Comparison of ENCODE assay signal across 8 cellular contexts in the genomic region with DNA sequence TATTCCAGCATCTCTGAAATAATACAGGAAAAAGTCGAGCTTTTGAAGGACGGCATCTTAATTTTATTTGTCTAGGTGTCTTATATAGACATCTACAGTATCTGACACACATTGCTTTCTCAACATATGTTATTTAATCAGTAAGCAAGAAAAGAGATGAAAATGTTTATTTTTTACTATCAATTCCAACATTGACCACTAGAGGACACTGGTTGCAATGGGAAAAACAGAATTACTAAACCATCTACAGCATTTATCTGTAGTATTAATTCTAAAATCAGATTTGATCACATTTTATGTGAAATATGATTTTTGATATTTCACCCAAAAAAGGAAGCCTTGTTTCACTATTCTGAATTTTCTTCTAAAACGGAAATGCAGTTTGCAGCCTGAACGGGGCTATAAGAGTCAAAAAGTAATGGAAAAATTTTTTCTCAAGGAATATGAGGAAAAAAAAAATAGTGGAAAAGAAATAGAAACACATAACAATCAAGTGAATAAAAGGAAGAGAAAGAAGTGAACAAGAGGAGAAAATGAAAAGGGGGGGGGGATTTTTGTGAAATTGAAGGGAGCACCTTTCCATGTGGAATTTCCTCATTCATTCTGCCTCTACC.
DNase-seq lines count a peak whose midpoint lies in the region; ATAC-seq and TF ChIP-seq lines count a peak whose summit lies in the region.

No MANE protein-coding gene starts in this region.

- no peak for ATAC-seq in body of pancreas
- ATAC-seq in HG03378 (IDR thresholded peaks at IDR 0.05; ENCODE audit: unreplicated experiment), result no peak

- no peaks in the 10 kb centered on the region for H3K4me1 ChIP-seq in body of pancreas

- no peaks in the 10 kb centered on the region for H3K9me3 ChIP-seq in body of pancreas

- H3K27ac Mint-ChIP-seq in mesothelial cell of epicardium, result no peak overlapping the region

- 22 to 24% methylated on average over 4 of the region's 4 CpGs for WGBS in body of pancreas, 2 donors

- no peaks in the 10 kb centered on the region for H3K36me3 Mint-ChIP-seq in mesothelial cell of epicardium

- H3K36me3 ChIP-seq in body of pancreas (replicated peaks in 1 of 2; ENCODE audit: insufficient read depth in 1 of 2, low read depth in 2 of 2), result no peaks in the 10 kb centered on the region

- H3K27ac ChIP-seq in HL-60 (replicated peaks), result no peak overlapping the region
- H3K27ac ChIP-seq in body of pancreas, result no peak overlapping the region

- TF ChIP-seq CTCF in HL-60 (IDR thresholded peaks at IDR 0.05; ENCODE audit: insufficient read depth, low read length) (peak; percentile 57), body of pancreas (IDR thresholded peaks at IDR 0.05) (peak; percentile 50 to 89 (median 72)), mesothelial cell of epicardium (IDR thresholded peaks at IDR 0.05; ENCODE audit: unreplicated experiment) (peak; percentile 98)

- no peaks in the 10 kb centered on the region for H3K27me3 Mint-ChIP-seq in mesothelial cell of epicardium (ENCODE audit: low read depth)

- intact Hi-C loops in body of pancreas (cut with DNase I), result no loop called here

- peak; percentile 40 for DNase-seq in COLO829 (ENCODE audit: low spot score)
- DNase-seq in HL-60 (ENCODE audit: low read depth in 1 of 2, low spot score in 1 of 2), result no peak
- DNase-seq in body of pancreas, result no peak
- DNase-seq in mesothelial cell of epicardium (ENCODE audit: low spot score in 2 of 2, unreplicated experiment in 2 of 2), result no peak
- DNase-seq in stimulated activated CD4-positive, alpha-beta T cell treated with anti-CD3 and anti-CD28 coated beads, Interleukin-4, amount 100 ng/mL, for 1 hour, result no peak
- no peak for DNase-seq in ecto neural progenitor cell (ENCODE audit: low spot score)
- no peak for DNase-seq in NCI-H526 treated with DMSO at 0.1 percent for 48 hours (lab: John Stamatoyannopoulos, UW)

- TF ChIP-seq POLR2A in body of pancreas (IDR thresholded peaks at IDR 0.05), result no peak

- peaks cover 1% of the 10 kb centered on the region for H3K4me1 Mint-ChIP-seq in mesothelial cell of epicardium

- no peak overlapping the region for H3K4me3 Mint-ChIP-seq in mesothelial cell of epicardium

- no peaks in the 10 kb centered on the region for H3K9me3 Mint-ChIP-seq in mesothelial cell of epicardium

- H3K27me3 ChIP-seq in HL-60 (ENCODE audit: insufficient read depth, poor library complexity, severe bottlenecking) (no peaks in the 10 kb centered on the region), body of pancreas (no peaks in the 10 kb centered on the region)

- no peak overlapping the region for H3K4me3 ChIP-seq in HL-60 (replicated peaks; ENCODE audit: insufficient read depth, low read length)
- H3K4me3 ChIP-seq in body of pancreas, result no peak overlapping the region
